19 cellular contexts compared by ENCODE assay signal in genomic region chr3:133592843-133593242, GRCh38. TPM values are rescaled to one million over a fixed set of nuclear protein-coding genes. Genes with fewer than 3 reads are reported as not detected.
DNase-seq lines count a peak whose midpoint lies in the region; ATAC-seq lines count a peak whose summit lies in the region.
"Had no signal": no experiment of that assay in that cellular context is flagged by ENCODE, and none has a peak within 500 bp of the region (broad histone marks: within the 10 kb centered on the region; RNA-seq: fewer than 3 reads in every experiment).

No MANE protein-coding gene starts in this region.

- H3K79me2 ChIP-seq in Karpas-422 (ENCODE audit: low read length), result no peaks in the 10 kb centered on the region

- H3K36me3 Mint-ChIP-seq in CD8-positive, alpha-beta memory T cell, result peaks cover 0 to 24% (median 10%) of the 10 kb centered on the region in 3 donors
- peaks cover 0 to 25% (median 5%) of the 10 kb centered on the region in 3 donors for H3K36me3 Mint-ChIP-seq in naive thymus-derived CD8-positive, alpha-beta T cell

- H3K36me3 ChIP-seq in CD8-positive, alpha-beta memory T cell (ENCODE audit: insufficient read depth, low read length), result peaks cover 19% of the 10 kb centered on the region
- peaks cover 19% of the 10 kb centered on the region for H3K36me3 ChIP-seq in Karpas-422 (ENCODE audit: insufficient read depth, low read length)

- peak in 3 of 5 donors; percentile 8 to 66 (median 28) for DNase-seq in CD8-positive, alpha-beta memory T cell
- DNase-seq in Karpas-422 (no peak), NCI-H446 treated with DMSO at 0.1 percent for 48 hours (lab: John Stamatoyannopoulos, UW) (no peak), AG08396 (ENCODE audit: low spot score) (no peak), hypothalamus (lab: John Stamatoyannopoulos, UW) (no peak)
- no peak for DNase-seq in naive thymus-derived CD8-positive, alpha-beta T cell
- DNase-seq: BE2C; caudate nucleus; DMS153; endodermal cell; naive B cell; NCI-H146; NCI-H2227 treated with DMSO at 0.1 percent for 48 hours; psoas muscle; stimulated activated CD4-positive, alpha-beta T cell treated with anti-CD3 and anti-CD28 coated beads, Interleukin-12 subunit alpha, Interleukin-12 subunit beta, amount 100 ng/mL, for 4 hours had no signal

- CTCF ChIA-PET in CD8-positive, alpha-beta memory T cell (lab: Charles Lee), result interaction anchor here (0.9 kb wide), 1 partner anchor 14 kb away, joined by 3 read pairs; no protein-coding TSS in a partner anchor

- POLR2A ChIA-PET in CD8-positive, alpha-beta memory T cell (lab: Charles Lee), result interaction anchor here (0.6 kb wide), 1 partner anchor 144 kb away, joined by 3 read pairs; no protein-coding TSS in a partner anchor
- POLR2A ChIA-PET in naive thymus-derived CD8-positive, alpha-beta T cell (lab: Charles Lee), result interaction anchor here (1.3 kb wide), 1 partner anchor 18 kb away, joined by 3 read pairs; no protein-coding TSS in a partner anchor

- no peaks in the 10 kb centered on the region for H3K9me3 Mint-ChIP-seq in CD8-positive, alpha-beta memory T cell
- no peaks in the 10 kb centered on the region for H3K9me3 Mint-ChIP-seq in naive thymus-derived CD8-positive, alpha-beta T cell
- H3K9me3 Mint-ChIP-seq: activated T-helper 1 cell treated with anti-CD3 and anti-CD28 coated beads, Interleukin-12 subunit alpha, Interleukin-12 subunit beta, Interleukin-2, Interleukin-4 antibody, amounts not matched to agents 30 ng/mL and 10 ng/mL and 1 ng/mL, durations not matched to agents 14 hours and 24 hours and 36 hours; endodermal cell; naive B cell; T-helper 1 cell treated with Interleukin-12 subunit alpha and Interleukin-12 subunit beta and Interleukin-4 antibody, amounts not matched to agents 30 μg/mL and 1 μg/mL, for 36 hours had no signal

- H3K4me1 ChIP-seq in CD8-positive, alpha-beta memory T cell (ENCODE audit: insufficient read depth, low read length), result no peaks in the 10 kb centered on the region
- peaks cover 2% of the 10 kb centered on the region; the same call in 1 of the 2 replicates for H3K4me1 ChIP-seq in Karpas-422 (ENCODE audit: low read length)
- H3K4me1 ChIP-seq: BE2C, psoas muscle had no signal

- no peaks in the 10 kb centered on the region for H3K9me2 ChIP-seq in Karpas-422 (replicated peaks; ENCODE audit: insufficient read depth, low read length)

- H3K27ac Mint-ChIP-seq in CD8-positive, alpha-beta memory T cell, result peak overlapping the region; percentile 13 to 86 (median 62)
- H3K27ac Mint-ChIP-seq in naive thymus-derived CD8-positive, alpha-beta T cell, result peak overlapping the region in 7 of 10 donors; percentile 20 to 83 (median 43)
- H3K27ac Mint-ChIP-seq: endodermal cell; T-helper 1 cell treated with Interleukin-12 subunit alpha and Interleukin-12 subunit beta and Interleukin-4 antibody, amounts not matched to agents 30 μg/mL and 1 μg/mL, for 36 hours had no signal

- H2AFZ ChIP-seq in Karpas-422 (ENCODE audit: low read length), result no peak overlapping the region

- H3K4me1 Mint-ChIP-seq in CD8-positive, alpha-beta memory T cell, result peaks cover 16 to 43% (median 40%) of the 10 kb centered on the region in 3 donors
- peaks cover 3 to 34% (median 16%) of the 10 kb centered on the region in 4 donors for H3K4me1 Mint-ChIP-seq in naive thymus-derived CD8-positive, alpha-beta T cell

- ATAC-seq in GM21381 (IDR thresholded peaks at IDR 0.05; ENCODE audit: unreplicated experiment) (peak; percentile 48), GM21423 (IDR thresholded peaks at IDR 0.05; ENCODE audit: unreplicated experiment) (no peak)
- peak in 1 of 2 donors; percentile 39 for ATAC-seq in naive thymus-derived CD8-positive, alpha-beta T cell
- ATAC-seq: psoas muscle had no signal

- no peak overlapping the region for H3K9ac ChIP-seq in Karpas-422 (ENCODE audit: low read length)

- H3K4me3 Mint-ChIP-seq in CD8-positive, alpha-beta memory T cell, result peak overlapping the region in 2 of 7 donors; percentile 0 to 28
- H3K4me3 Mint-ChIP-seq in naive thymus-derived CD8-positive, alpha-beta T cell, result no peak overlapping the region
- H3K4me3 Mint-ChIP-seq: activated T-helper 1 cell treated with anti-CD3 and anti-CD28 coated beads, Interleukin-12 subunit alpha, Interleukin-12 subunit beta, Interleukin-2, Interleukin-4 antibody, amounts not matched to agents 30 ng/mL and 10 ng/mL and 1 ng/mL, durations not matched to agents 14 hours and 24 hours and 36 hours; endodermal cell; naive B cell; T-helper 1 cell treated with Interleukin-12 subunit alpha and Interleukin-12 subunit beta and Interleukin-4 antibody, amounts not matched to agents 30 μg/mL and 1 μg/mL, for 36 hours had no signal

- no peaks in the 10 kb centered on the region for H3K27me3 Mint-ChIP-seq in CD8-positive, alpha-beta memory T cell
- no peaks in the 10 kb centered on the region for H3K27me3 Mint-ChIP-seq in naive thymus-derived CD8-positive, alpha-beta T cell
- H3K27me3 Mint-ChIP-seq: naive B cell had no signal

- H3K27ac ChIP-seq in CD8-positive, alpha-beta memory T cell (ENCODE audit: low read depth, low read length), result no peak overlapping the region
- H3K27ac ChIP-seq in Karpas-422 (ENCODE audit: low read length), result peak overlapping the region; percentile 46
- H3K27ac ChIP-seq: psoas muscle had no signal

- no peaks in the 10 kb centered on the region for H3K27me3 ChIP-seq in CD8-positive, alpha-beta memory T cell (ENCODE audit: insufficient read depth, low read length, poor library complexity, severe bottlenecking)
- no peaks in the 10 kb centered on the region for H3K27me3 ChIP-seq in Karpas-422 (ENCODE audit: low read length)
- H3K27me3 ChIP-seq: BE2C had no signal

- H4K20me1 ChIP-seq in Karpas-422 (ENCODE audit: insufficient read depth, low read depth, low read length), result peaks cover 13% of the 10 kb centered on the region

- H3K4me3 ChIP-seq in CD8-positive, alpha-beta memory T cell (ENCODE audit: low read length), result no peak overlapping the region
- no peak overlapping the region for H3K4me3 ChIP-seq in Karpas-422 (ENCODE audit: low read length)
- H3K4me3 ChIP-seq: psoas muscle had no signal

- no peak overlapping the region for H3K4me2 ChIP-seq in Karpas-422 (ENCODE audit: low read depth, low read length, poor library complexity, severe bottlenecking)

- H3K9me3 ChIP-seq in CD8-positive, alpha-beta memory T cell (ENCODE audit: low read length), result no peaks in the 10 kb centered on the region
- H3K9me3 ChIP-seq in Karpas-422 (ENCODE audit: low read length), result no peaks in the 10 kb centered on the region
- H3K9me3 ChIP-seq: BE2C, psoas muscle had no signal

RNA-seq across cellular contexts. Expression of gene CDV3, which starts 19.4 kb away (rescaled TPM):
- 100 to 1,000 TPM; 298 to 322 TPM for total RNA-seq in CD8-positive, alpha-beta memory T cell
- polyA plus RNA-seq in CD8-positive, alpha-beta memory T cell, result 71.5 TPM
- 772 and 806 TPM in 2 replicates for total RNA-seq in Karpas-422 (2014; rRNA removed; shearing (Covaris generic); ENCODE audit: low replicate concordance)
- total RNA-seq in naive thymus-derived CD8-positive, alpha-beta T cell, result 100 to 1,000 TPM; 210 to 226 TPM
- 10 to 100 TPM; 41.7 to 82.2 (median 60.3) TPM for polyA plus RNA-seq in naive thymus-derived CD8-positive, alpha-beta T cell

Comparison
In these comparisons a context has a peak if more than half of its experiments do, and no peak if none do; other contexts are left out.
1. DNase-seq: peak in CD8-positive, alpha-beta memory T cell (3 of 5); none in Karpas-422 (single experiment), naive thymus-derived CD8-positive, alpha-beta T cell (0 of 10), NCI-H446 treated with DMSO at 0.1 percent for 48 hours (single experiment), AG08396 (single experiment) and hypothalamus (0 of 51).